In genomic region chr6:119672725-119673124, GRCh38 we compare ENCODE assay signal across 17 cellular contexts.
"Had no signal": no experiment of that assay in that cellular context is flagged by ENCODE, and none has a peak within 500 bp of the region (broad histone marks: within the 10 kb centered on the region; RNA-seq: fewer than 3 reads in every experiment).

No MANE protein-coding gene starts in this region.

- H3K9me3 ChIP-seq: body of pancreas, gastrocnemius medialis, psoas muscle, upper lobe of left lung had no signal

- H3K4me1 Mint-ChIP-seq: activated naive CD4-positive, alpha-beta T cell treated with anti-CD3 and anti-CD28 coated beads, Interleukin-2, amount 50 U/mL, for 24 hours had no signal

- H3K27ac Mint-ChIP-seq: activated naive CD4-positive, alpha-beta T cell treated with anti-CD3 and anti-CD28 coated beads, Interleukin-2, amount 50 U/mL, for 24 hours; immature natural killer cell; natural killer cell treated with Interleukin-12 subunit alpha and Interleukin-12 subunit beta and Interleukin-15 and Interleukin-18, amount 100 ng/mL, for 72 hours; stimulated activated naive CD8-positive, alpha-beta T cell treated with anti-CD3 and anti-CD28 coated beads, Interleukin-15, Interleukin-2, amounts not matched to agents 100 ng/mL and 50 ng/mL, for 24 hours had no signal

- H3K4me1 ChIP-seq: body of pancreas, gastrocnemius medialis, psoas muscle, upper lobe of left lung had no signal

- H3K27me3 ChIP-seq: body of pancreas, gastrocnemius medialis, upper lobe of left lung had no signal

- DNase-seq: activated CD4-positive, CD25-positive, alpha-beta regulatory T cell; activated T-cell treated with anti-CD3 and anti-CD28 coated beads, Interleukin-2, amount 50 U/mL, for 1 hour; amniotic stem cell; body of pancreas; central memory CD4-positive, alpha-beta T cell; effector memory CD4-positive, alpha-beta T cell; gastrocnemius medialis; immature natural killer cell; psoas muscle; stimulated activated CD4-positive, alpha-beta T cell treated with anti-CD3 and anti-CD28 coated beads, Interleukin-4, amount 100 ng/mL, for 24 hours; T-helper 1 cell; upper lobe of left lung had no signal

- H3K36me3 ChIP-seq: gastrocnemius medialis, upper lobe of left lung had no signal

- ATAC-seq: body of pancreas; gastrocnemius medialis; left lobe of liver; natural killer cell treated with Interleukin-12 subunit alpha and Interleukin-12 subunit beta and Interleukin-15 and Interleukin-18, amount 100 ng/mL, for 72 hours; psoas muscle had no signal

- H3K4me3 ChIP-seq: body of pancreas, coronary artery, gastrocnemius medialis, psoas muscle, upper lobe of left lung had no signal

- H3K9me3 Mint-ChIP-seq: activated naive CD4-positive, alpha-beta T cell treated with anti-CD3 and anti-CD28 coated beads, Interleukin-2, amount 50 U/mL, for 24 hours; natural killer cell treated with Interleukin-12 subunit alpha and Interleukin-12 subunit beta and Interleukin-15 and Interleukin-18, amount 100 ng/mL, for 72 hours; stimulated activated naive CD8-positive, alpha-beta T cell treated with anti-CD3 and anti-CD28 coated beads, Interleukin-15, Interleukin-2, amounts not matched to agents 100 ng/mL and 50 ng/mL, for 24 hours had no signal

- H3K4me3 Mint-ChIP-seq: activated naive CD4-positive, alpha-beta T cell treated with anti-CD3 and anti-CD28 coated beads, Interleukin-2, amount 50 U/mL, for 24 hours; immature natural killer cell; natural killer cell treated with Interleukin-12 subunit alpha and Interleukin-12 subunit beta and Interleukin-15 and Interleukin-18, amount 100 ng/mL, for 72 hours; stimulated activated naive CD8-positive, alpha-beta T cell treated with anti-CD3 and anti-CD28 coated beads, Interleukin-15, Interleukin-2, amounts not matched to agents 100 ng/mL and 50 ng/mL, for 24 hours had no signal

- H3K36me3 Mint-ChIP-seq: activated naive CD4-positive, alpha-beta T cell treated with anti-CD3 and anti-CD28 coated beads, Interleukin-2, amount 50 U/mL, for 24 hours; immature natural killer cell; natural killer cell treated with Interleukin-12 subunit alpha and Interleukin-12 subunit beta and Interleukin-15 and Interleukin-18, amount 100 ng/mL, for 72 hours had no signal

- H3K27me3 Mint-ChIP-seq: activated naive CD4-positive, alpha-beta T cell treated with anti-CD3 and anti-CD28 coated beads, Interleukin-2, amount 50 U/mL, for 24 hours; stimulated activated naive CD8-positive, alpha-beta T cell treated with anti-CD3 and anti-CD28 coated beads, Interleukin-15, Interleukin-2, amounts not matched to agents 100 ng/mL and 50 ng/mL, for 24 hours had no signal
